Comparison of ENCODE assay signal across 18 cellular contexts in genomic region chr5:89044665-89045200, GRCh38.
A peak's percentile ranks its signal among the peaks of the same experiment; 100 is the strongest.
DNase-seq lines count a peak whose midpoint lies in the region; ATAC-seq, FAIRE-seq and TF ChIP-seq lines count a peak whose summit lies in the region.
"Had no signal": no experiment of that assay in that cellular context is flagged by ENCODE, and none has a peak within 500 bp of the region (broad histone marks: within the 10 kb centered on the region; RNA-seq: fewer than 3 reads in every experiment).

No MANE protein-coding gene starts in this region.

- DNase-seq in SJSA1 (ENCODE audit: low read depth in 1 of 2, low spot score in 2 of 2) (peak; percentile 93 to 95), foreskin melanocyte (peak; percentile 64), neural progenitor cell (ENCODE audit: low spot score) (no peak), DMS114 treated with DMSO at 0.1 percent for 48 hours (lab: John Stamatoyannopoulos, UW; ENCODE audit: unreplicated experiment) (no peak), kidney (no peak)
- no peak for DNase-seq in effector CD8-positive, alpha-beta T cell (lab: John Stamatoyannopoulos, UW)
- DNase-seq: 8988T; CD4-positive, alpha-beta memory T cell; DMS79 treated with DMSO at 0.1 percent for 48 hours; H9; IMR-90 had no signal

- no peak overlapping the region for H3K27ac Mint-ChIP-seq in neural progenitor cell
- H3K27ac Mint-ChIP-seq: CD4-positive, alpha-beta memory T cell; H9 had no signal

- H3K4me2 ChIP-seq in Loucy (ENCODE audit: low read depth, low read length, poor library complexity, severe bottlenecking) (peak overlapping the region; percentile 61), neural progenitor cell (no peak overlapping the region)
- H3K4me2 ChIP-seq: BLaER1 had no signal

- H3F3A ChIP-seq in Loucy (ENCODE audit: low read depth) = no peaks in the 10 kb centered on the region; the same call in 1 of the 2 replicates
- H3F3A ChIP-seq in neural progenitor cell (ENCODE audit: low read depth) = no peaks in the 10 kb centered on the region

- H3K27me3 Mint-ChIP-seq in neural progenitor cell (ENCODE audit: insufficient read depth, low read depth) = peaks cover 2% of the 10 kb centered on the region
- H3K27me3 Mint-ChIP-seq: CD4-positive, alpha-beta memory T cell had no signal

- no peak for FAIRE-seq in kidney (lab: Jason Lieb, UNC)
- FAIRE-seq: GM12878, H1, HTR-8/SVneo had no signal

- peaks cover 3% of the 10 kb centered on the region for H3K9me3 Mint-ChIP-seq in neural progenitor cell

- H2AFZ ChIP-seq in Loucy (ENCODE audit: low read length) (no peak overlapping the region), neural progenitor cell (replicated peaks) (peak overlapping the region; percentile 3)

- no peak for ATAC-seq in HG03045 (IDR thresholded peaks at IDR 0.05; ENCODE audit: unreplicated experiment)
- ATAC-seq: GM12878 had no signal

- H3K4me1 ChIP-seq in Loucy (ENCODE audit: insufficient read depth, low read length, poor library complexity, severe bottlenecking) = peaks cover 36% of the 10 kb centered on the region
- H3K4me1 ChIP-seq in SJSA1 (replicated peaks) = peaks cover 42% of the 10 kb centered on the region
- H3K4me1 ChIP-seq in neural progenitor cell = no peaks in the 10 kb centered on the region
- no peaks in the 10 kb centered on the region for H3K4me1 ChIP-seq in kidney (ENCODE audit: control insufficient read depth in 1 of 2, insufficient read depth in 1 of 2, low read depth in 1 of 2, low read length in 2 of 2)

- H3K9me3 ChIP-seq in Loucy (ENCODE audit: insufficient read depth, low read depth, low read length) (no peaks in the 10 kb centered on the region), SJSA1 (replicated peaks) (no peaks in the 10 kb centered on the region), neural progenitor cell (ENCODE audit: low read depth) (no peaks in the 10 kb centered on the region), kidney (ENCODE audit: control insufficient read depth in 1 of 2, low read length in 2 of 2) (peaks cover 0 to 3% of the 10 kb centered on the region in 2 donors)

- H3K36me3 ChIP-seq in Loucy (ENCODE audit: insufficient read depth, low read length) = no peaks in the 10 kb centered on the region
- H3K36me3 ChIP-seq in SJSA1 = no peaks in the 10 kb centered on the region
- H3K36me3 ChIP-seq in neural progenitor cell = no peaks in the 10 kb centered on the region
- no peaks in the 10 kb centered on the region for H3K36me3 ChIP-seq in kidney (ENCODE audit: control insufficient read depth in 1 of 2, insufficient read depth in 2 of 2, low read length in 2 of 2)
- H3K36me3 ChIP-seq: BLaER1 had no signal

- H4K20me1 ChIP-seq in Loucy (ENCODE audit: insufficient read depth, low read length, poor library complexity, severe bottlenecking) = no peaks in the 10 kb centered on the region
- H4K20me1 ChIP-seq in neural progenitor cell (ENCODE audit: low read depth) = no peaks in the 10 kb centered on the region
- H4K20me1 ChIP-seq: BLaER1 had no signal

- no peaks in the 10 kb centered on the region for H3K79me2 ChIP-seq in Loucy (ENCODE audit: insufficient read depth, low read length)
- H3K79me2 ChIP-seq in neural progenitor cell (ENCODE audit: low read depth) = no peaks in the 10 kb centered on the region

- TF ChIP-seq CTCF in Loucy (conservative IDR thresholded peaks at IDR 0.05; ENCODE audit: low read length) (no peak), neural progenitor cell (IDR thresholded peaks at IDR 0.05) (no peak), kidney (IDR thresholded peaks at IDR 0.05; ENCODE audit: borderline replicate concordance, extremely low read depth, insufficient read depth) (no peak)

- H3K27ac ChIP-seq in SJSA1 (peak overlapping the region; percentile 82), neural progenitor cell (no peak overlapping the region), kidney (ENCODE audit: low read depth in 2 of 2, low read length in 2 of 2) (no peak overlapping the region)
- H3K27ac ChIP-seq: BLaER1 had no signal

- H3K4me3 Mint-ChIP-seq in neural progenitor cell = no peak overlapping the region
- H3K4me3 Mint-ChIP-seq: CD14-positive monocyte; CD4-positive, alpha-beta memory T cell; H9 had no signal

- no peaks in the 10 kb centered on the region for H3K36me3 Mint-ChIP-seq in neural progenitor cell
- H3K36me3 Mint-ChIP-seq: CD14-positive monocyte; CD4-positive, alpha-beta memory T cell had no signal

- intact Hi-C loops in kidney (cut with DNase I) = no loop called here

- H3K9ac ChIP-seq in Loucy (ENCODE audit: low read depth, low read length, poor library complexity, severe bottlenecking) (no peak overlapping the region), neural progenitor cell (no peak overlapping the region), kidney (ENCODE audit: low read length in 2 of 2) (no peak overlapping the region)
- H3K9ac ChIP-seq: BLaER1 had no signal

- no peaks in the 10 kb centered on the region for H3K9me2 ChIP-seq in Loucy (replicated peaks; ENCODE audit: low read depth, low read length)

- peaks cover 4% of the 10 kb centered on the region for H3K4me1 Mint-ChIP-seq in neural progenitor cell
- H3K4me1 Mint-ChIP-seq: CD4-positive, alpha-beta memory T cell had no signal

- H3K27me3 ChIP-seq in Loucy (ENCODE audit: insufficient read depth, low read length, poor library complexity, severe bottlenecking) = no peaks in the 10 kb centered on the region
- no peaks in the 10 kb centered on the region for H3K27me3 ChIP-seq in SJSA1 (replicated peaks)
- H3K27me3 ChIP-seq in neural progenitor cell = no peaks in the 10 kb centered on the region
- H3K27me3 ChIP-seq: BLaER1 had no signal

- no peak overlapping the region for H3K4me3 ChIP-seq in Loucy (ENCODE audit: low read length, poor library complexity, severe bottlenecking)
- no peak overlapping the region for H3K4me3 ChIP-seq in SJSA1
- no peak overlapping the region for H3K4me3 ChIP-seq in neural progenitor cell
- no peak overlapping the region for H3K4me3 ChIP-seq in kidney (ENCODE audit: low read length in 2 of 2)
- H3K4me3 ChIP-seq: BLaER1, GM12878 had no signal

Comparison
In these comparisons a context has a peak if more than half of its experiments do, and no peak if none do; other contexts are left out.
1. DNase-seq: peak in SJSA1 (2 of 2) and foreskin melanocyte (single experiment); none in neural progenitor cell (single experiment), DMS114 treated with DMSO at 0.1 percent for 48 hours (single experiment), effector CD8-positive, alpha-beta T cell (single experiment) and kidney (single experiment).